Comparison of ENCODE assay signal across 21 cellular contexts in genomic region chr5:137880313-137880712, GRCh38. TPM values are rescaled to one million over a fixed set of nuclear protein-coding genes. Genes with fewer than 3 reads are reported as not detected.
A peak's percentile ranks its signal among the peaks of the same experiment; 100 is the strongest.
DNase-seq lines count a peak whose midpoint lies in the region; ATAC-seq and TF ChIP-seq lines count a peak whose summit lies in the region.
"Had no signal": no experiment of that assay in that cellular context is flagged by ENCODE, and none has a peak within 500 bp of the region (broad histone marks: within the 10 kb centered on the region; RNA-seq: fewer than 3 reads in every experiment).

No MANE protein-coding gene starts in this region.

- TF ChIP-seq POLR2A in suprapubic skin (IDR thresholded peaks at IDR 0.05) = no peak
- TF ChIP-seq POLR2A in ovary (IDR thresholded peaks at IDR 0.05) = no peak

- 41% methylated on average over 1 of the region's 1 CpG for WGBS in suprapubic skin
- 75 to 91% (median 80%) methylated on average over 1 of the region's 1 CpG for WGBS in ovary, 3 donors

- H3K36me3 ChIP-seq in RWPE2 (ENCODE audit: low read depth) (no peaks in the 10 kb centered on the region), suprapubic skin (no peaks in the 10 kb centered on the region), ovary (no peaks in the 10 kb centered on the region)
- H3K36me3 ChIP-seq: neutrophil had no signal

- peak overlapping the region; percentile 10 for H3K27ac ChIP-seq in RWPE2 (ENCODE audit: poor library complexity, severe bottlenecking)
- peak overlapping the region; percentile 96 for H3K27ac ChIP-seq in layer of hippocampus (ENCODE audit: low read depth, low read length)
- peak overlapping the region; percentile 52 for H3K27ac ChIP-seq in suprapubic skin
- H3K27ac ChIP-seq in ovary = no peak overlapping the region
- H3K27ac ChIP-seq: neutrophil, SK-N-MC had no signal

- DNase-seq in RWPE2 (ENCODE audit: low spot score) (no peak), fibroblast of mammary gland (ENCODE audit: low read depth) (peak; percentile 40), suprapubic skin (ENCODE audit: low spot score in 2 of 2) (no peak), GM03348 (ENCODE audit: low spot score) (no peak), ovary (no peak), NCI-H2029 treated with DMSO at 0.1 percent for 48 hours (lab: John Stamatoyannopoulos, UW) (no peak)
- DNase-seq in activated effector memory CD4-positive, alpha-beta T cell treated with anti-CD3 and anti-CD28 coated beads, Interleukin-2, amount 50 U/mL, for 16 hours = no peak
- DNase-seq: activated CD8-positive, alpha-beta memory T cell treated with anti-CD3 and anti-CD28 coated beads, Interleukin-2, amount 10 ng/mL, durations not matched to agents 7 days and 5 days; activated effector memory CD4-positive, alpha-beta T cell treated with Interleukin-2 at 50 U/mL for 16 hours; amniotic stem cell; Caco-2; islet precursor cell; NCI-H2081 treated with DMSO at 0.1 percent for 48 hours; NCI-H524 treated with DMSO at 0.1 percent for 48 hours; stimulated activated CD4-positive, alpha-beta T cell treated with anti-CD3 and anti-CD28 coated beads, Interleukin-4, amount 100 ng/mL, for 4 hours; stimulated activated CD8-positive, alpha-beta memory T cell treated with anti-CD3 and anti-CD28 coated beads, Interleukin-4, amount 100 ng/mL, for 48 hours had no signal

- intact Hi-C loops in ovary (cut with DNase I) = no loop called here

- H3K4me3 ChIP-seq in RWPE2 (ENCODE audit: severe bottlenecking) (no peak overlapping the region), fibroblast of mammary gland (ENCODE audit: control insufficient read depth, low read depth, low read length) (no peak overlapping the region), suprapubic skin (no peak overlapping the region), ovary (no peak overlapping the region)
- H3K4me3 ChIP-seq: SK-N-MC, smooth muscle cell had no signal

- H3K27me3 ChIP-seq in RWPE2 (ENCODE audit: insufficient read depth, poor library complexity, severe bottlenecking) (no peaks in the 10 kb centered on the region), layer of hippocampus (ENCODE audit: control insufficient read depth, insufficient read depth, low read length) (no peaks in the 10 kb centered on the region), suprapubic skin (no peaks in the 10 kb centered on the region), ovary (no peaks in the 10 kb centered on the region)
- H3K27me3 ChIP-seq: neutrophil had no signal

- peak; percentile 74 for ATAC-seq in RWPE2 (ENCODE audit: low read depth)
- ATAC-seq: activated CD8-positive, alpha-beta memory T cell treated with anti-CD3 and anti-CD28 coated beads, Interleukin-2, amount 10 ng/mL, durations not matched to agents 7 days and 5 days had no signal

- TF ChIP-seq CTCF in RWPE2 (IDR thresholded peaks at IDR 0.05; ENCODE audit: poor library complexity, severe bottlenecking) = no peak
- TF ChIP-seq CTCF in fibroblast of mammary gland (conservative IDR thresholded peaks at IDR 0.05; ENCODE audit: control insufficient read depth, insufficient read depth, low read depth, low read length) = no peak
- no peak for TF ChIP-seq CTCF in suprapubic skin (IDR thresholded peaks at IDR 0.05)
- TF ChIP-seq CTCF in ovary (IDR thresholded peaks at IDR 0.05) = no peak

- TF ChIP-seq EP300 in suprapubic skin (IDR thresholded peaks at IDR 0.05) = no peak
- TF ChIP-seq EP300 in ovary (IDR thresholded peaks at IDR 0.05) = no peak

- H3K9me3 ChIP-seq in RWPE2 (ENCODE audit: severe bottlenecking) (no peaks in the 10 kb centered on the region), suprapubic skin (no peaks in the 10 kb centered on the region), ovary (no peaks in the 10 kb centered on the region)
- H3K9me3 ChIP-seq: Caco-2, neutrophil had no signal

- H3K4me1 ChIP-seq in RWPE2 (ENCODE audit: insufficient read depth, poor library complexity, severe bottlenecking) (peaks cover 16% of the 10 kb centered on the region), suprapubic skin (peaks cover 5% of the 10 kb centered on the region), ovary (ENCODE audit: insufficient read depth) (no peaks in the 10 kb centered on the region)
- H3K4me1 ChIP-seq: Caco-2 had no signal

RNA-seq across cellular contexts. Expression of gene PKD2L2, which starts 8.9 kb away (rescaled TPM):
- total RNA-seq in suprapubic skin (not detected), ovary (under 1 TPM in 1 of 7 donors, not detected in 6; 0.20 TPM)
- under 1 TPM in 1 of 2 donors, not detected in 1; 0.05 TPM for polyA plus RNA-seq in ovary
- total RNA-seq: Caco-2, mesothelial cell of epicardium, smooth muscle cell had no signal

RNA-seq across cellular contexts. Expression of gene MYOT, which starts 12.7 kb away (rescaled TPM):
- 1 to 10 TPM in 1 of 4 donors, not detected in 3; 1.8 TPM for total RNA-seq in suprapubic skin
- 1 to 10 TPM in 3 of 7 donors, under 1 TPM in 2, not detected in 2; 0.23 to 1.8 (median 1.1) TPM for total RNA-seq in ovary
- 1 to 10 TPM in 1 of 2 donors, under 1 TPM in 1; 0.51 to 2.2 TPM for polyA plus RNA-seq in ovary
- total RNA-seq: activated CD8-positive, alpha-beta memory T cell treated with anti-CD3 and anti-CD28 coated beads, Interleukin-2, amount 10 ng/mL, durations not matched to agents 7 days and 5 days; Caco-2; mesothelial cell of epicardium; smooth muscle cell had no signal

Comparison
In these comparisons a context has a peak if more than half of its experiments do, and no peak if none do; other contexts are left out.
1. H3K27ac ChIP-seq: peak in RWPE2 (single experiment), layer of hippocampus (single experiment) and suprapubic skin (single experiment); none in ovary (0 of 2).